9 cellular contexts compared by ENCODE assay signal in genomic region chr15:74857671-74858365, GRCh38. TPM values are rescaled to one million over a fixed set of nuclear protein-coding genes. Genes with fewer than 3 reads are reported as not detected.
A peak's percentile ranks its signal among the peaks of the same experiment; 100 is the strongest.
DNase-seq lines count a peak whose midpoint lies in the region; ATAC-seq and TF ChIP-seq lines count a peak whose summit lies in the region.
"Had no signal": no experiment of that assay in that cellular context is flagged by ENCODE, and none has a peak within 500 bp of the region (broad histone marks: within the 10 kb centered on the region; RNA-seq: fewer than 3 reads in every experiment).

No MANE protein-coding gene starts in this region.

- peaks cover 2% of the 10 kb centered on the region for H3K36me3 Mint-ChIP-seq in T-helper 17 cell (ENCODE audit: low read depth)

- H3K27me3 ChIP-seq in osteoblast (ENCODE audit: insufficient read depth, low read length), result no peaks in the 10 kb centered on the region
- H3K27me3 ChIP-seq in WERI-Rb-1 (ENCODE audit: insufficient read depth, low read depth, severe bottlenecking), result no peaks in the 10 kb centered on the region

- H3K4me1 Mint-ChIP-seq in T-helper 17 cell, result peaks cover 25% of the 10 kb centered on the region

- no peaks in the 10 kb centered on the region for H3K4me1 ChIP-seq in osteoblast (ENCODE audit: insufficient read depth, low read length)

- peaks cover 19% of the 10 kb centered on the region for H4K20me1 ChIP-seq in osteoblast (ENCODE audit: insufficient read depth, low read length)

- ATAC-seq in GM21717 (IDR thresholded peaks at IDR 0.05; ENCODE audit: unreplicated experiment) (peak; percentile 10), T-helper 17 cell (no peak), GM19324 (IDR thresholded peaks at IDR 0.05; ENCODE audit: low FRiP score, unreplicated experiment) (no peak)

- H3K4me3 Mint-ChIP-seq in T-helper 17 cell, result no peak overlapping the region

- in situ Hi-C loops in GM13977 (cut with MboI; ENCODE audit: low pct_unique_long_range_greater_than_20kb, low sequenced_read_pairs, unreplicated experiment), result no loop called here

- H3K27me3 Mint-ChIP-seq in T-helper 17 cell, result no peaks in the 10 kb centered on the region

- H3K36me3 ChIP-seq in osteoblast (ENCODE audit: insufficient read depth, low read length) (peaks cover 10% of the 10 kb centered on the region), WERI-Rb-1 (peaks cover 18% of the 10 kb centered on the region)

- H3K27ac Mint-ChIP-seq in T-helper 17 cell, result peak overlapping the region; percentile 63

- H3K27ac ChIP-seq in osteoblast (ENCODE audit: low read depth, low read length), result no peak overlapping the region
- H3K27ac ChIP-seq in WERI-Rb-1, result no peak overlapping the region

- H3K79me2 ChIP-seq in osteoblast (ENCODE audit: insufficient read depth, low read length), result peaks cover 56% of the 10 kb centered on the region

- H3K4me3 ChIP-seq in osteoblast (ENCODE audit: insufficient read depth, low read length) (no peak overlapping the region), WERI-Rb-1 (ENCODE audit: low read depth, low read length) (no peak overlapping the region)

- H3K9me3 ChIP-seq in T-helper 17 cell (ENCODE audit: control insufficient read depth, low read length, poor library complexity, severe bottlenecking), result no peaks in the 10 kb centered on the region
- no peaks in the 10 kb centered on the region for H3K9me3 ChIP-seq in osteoblast (ENCODE audit: low read depth, low read length)
- no peaks in the 10 kb centered on the region for H3K9me3 ChIP-seq in WERI-Rb-1 (ENCODE audit: severe bottlenecking)

- no peak overlapping the region for H3K4me2 ChIP-seq in osteoblast (ENCODE audit: insufficient read depth, low read length)

- DNase-seq in GM13977 (ENCODE audit: low spot score) (peak; percentile 25), T-helper 17 cell (no peak), osteoblast (ENCODE audit: insufficient read length, low spot score, missing footprints) (peak; percentile 35), midbrain (lab: John Stamatoyannopoulos, UW) (no peak), WERI-Rb-1 (no peak)
- DNase-seq: cerebellar nuclear complex, posterior cingulate gyrus had no signal

- no peak overlapping the region for H2AFZ ChIP-seq in osteoblast (ENCODE audit: low read length)

- TF ChIP-seq CTCF in GM13977 (IDR thresholded peaks at IDR 0.05; ENCODE audit: extremely low read depth, insufficient read depth, missing control alignments), result no peak
- TF ChIP-seq CTCF in osteoblast (IDR thresholded peaks at IDR 0.05; ENCODE audit: extremely low read depth, low read depth, low read length), result no peak
- no peak for TF ChIP-seq CTCF in WERI-Rb-1 (IDR thresholded peaks at IDR 0.05; ENCODE audit: low read depth, low read length)

RNA-seq across cellular contexts. Expression of gene ULK3, which starts 14.9 kb away (rescaled TPM):
- total RNA-seq in T-helper 17 cell (10 to 100 TPM; 44.6 to 49.0 TPM), osteoblast (19.4 and 21.4 TPM in 2 replicates)

RNA-seq across cellular contexts. Expression of gene SCAMP2, which starts 15.3 kb away (rescaled TPM):
- total RNA-seq in T-helper 17 cell (10 to 100 TPM; 84.1 to 86.8 TPM), osteoblast (23.9 and 28.3 TPM in 2 replicates)

RNA-seq across cellular contexts. Expression of gene CPLX3, which starts 31.4 kb away (rescaled TPM):
- under 1 TPM in 1 of 2 donors, not detected in 1; 0.20 TPM for total RNA-seq in T-helper 17 cell
- not detected in 2 replicates for total RNA-seq in osteoblast

RNA-seq across cellular contexts. Expression of gene MPI, which starts 32.0 kb away (rescaled TPM):
- total RNA-seq in T-helper 17 cell (10 to 100 TPM; 25.4 to 38.2 TPM), osteoblast (33.9 and 54.3 TPM in 2 replicates)

RNA-seq across cellular contexts. Expression of gene LMAN1L, which starts 45.2 kb away (rescaled TPM):
- total RNA-seq in T-helper 17 cell, result under 1 TPM; 0.82 to 0.91 TPM
- total RNA-seq in osteoblast, result under 0.01 TPM in 1 of 2 replicates, not detected in the other

Comparison
In these comparisons a context has a peak if more than half of its experiments do, and no peak if none do; other contexts are left out.
1. DNase-seq: peak in GM13977 (single experiment) and osteoblast (single experiment); none in T-helper 17 cell (0 of 3), midbrain (single experiment) and WERI-Rb-1 (single experiment).